ENCODE assay signal across 8 cellular contexts in genomic region chr4:85474818-85475630, GRCh38. TPM values are rescaled to one million over a fixed set of nuclear protein-coding genes. Genes with fewer than 3 reads are reported as not detected.
DNase-seq lines count a peak whose midpoint lies in the region; ATAC-seq and TF ChIP-seq lines count a peak whose summit lies in the region.

Gene ARHGAP24 (plus strand): TSS chr4:85475150.

- CTCF ChIA-PET in activated B cell treated with CpG ODN at 0.5 μM for 24 hours (lab: Charles Lee), result interaction anchor here (0.9 to 2.2 kb wide), 9 partner anchors 15 to 273 kb away, joined by 3 to 22 read pairs (median 4); no protein-coding TSS in a partner anchor

- H3K4me1 Mint-ChIP-seq in activated B cell treated with CpG ODN at 0.5 μM for 24 hours, result peaks cover 52% of the 10 kb centered on the region
- H3K4me1 Mint-ChIP-seq in natural killer cell treated with Interleukin-12 subunit alpha and Interleukin-12 subunit beta and Interleukin-15 and Interleukin-18, amount 100 ng/mL, for 72 hours (ENCODE audit: low read depth in 2 of 2), result no peaks in the 10 kb centered on the region

- no peaks in the 10 kb centered on the region for H3K27me3 Mint-ChIP-seq in activated B cell treated with CpG ODN at 0.5 μM for 24 hours
- H3K27me3 Mint-ChIP-seq in natural killer cell treated with Interleukin-12 subunit alpha and Interleukin-12 subunit beta and Interleukin-15 and Interleukin-18, amount 100 ng/mL, for 72 hours, result peaks cover 0 to 3% of the 10 kb centered on the region in 2 donors

- ATAC-seq in GM18909 (IDR thresholded peaks at IDR 0.05; ENCODE audit: poor library complexity, unreplicated experiment) (peak; percentile 94), HG03066 (IDR thresholded peaks at IDR 0.05; ENCODE audit: low read depth, unreplicated experiment) (peak; percentile 93), activated B cell treated with CpG ODN at 0.5 μM for 24 hours (ENCODE audit: low read depth) (peak; percentile 89)
- ATAC-seq in natural killer cell treated with Interleukin-12 subunit alpha and Interleukin-12 subunit beta and Interleukin-15 and Interleukin-18, amount 100 ng/mL, for 72 hours, result peak; percentile 64 to 90

- H3K4me3 ChIP-seq in BE2C (ENCODE audit: low read depth, low read length) (peak within 1 kb of the TSS; percentile 73), foreskin fibroblast (ENCODE audit: low read depth in 1 of 2, low read length in 2 of 2) (peak within 1 kb of the TSS; percentile 75 to 90)

- intact Hi-C loops in activated B cell treated with CpG ODN at 0.5 μM for 24 hours (cut with micrococcal nuclease), result loop anchor here (1.0 to 5.0 kb wide), 13 partner anchors 16 to 328 kb away; no protein-coding TSS in a partner anchor

- no peaks in the 10 kb centered on the region for H3K36me3 ChIP-seq in BE2C

- in situ Hi-C loops in ACHN (cut with HindIII; ENCODE audit: low pct_ligation_motif_present, low pct_unique_long_range_greater_than_20kb, low sequenced_read_pairs), result no loop called here

- peak within 1 kb of the TSS; percentile 99 for H3K27ac Mint-ChIP-seq in activated B cell treated with CpG ODN at 0.5 μM for 24 hours
- H3K27ac Mint-ChIP-seq in natural killer cell treated with Interleukin-12 subunit alpha and Interleukin-12 subunit beta and Interleukin-15 and Interleukin-18, amount 100 ng/mL, for 72 hours, result no peak within 1 kb of the TSS

- H3K9me3 Mint-ChIP-seq in activated B cell treated with CpG ODN at 0.5 μM for 24 hours, result no peaks in the 10 kb centered on the region
- peaks cover 8% of the 10 kb centered on the region for H3K9me3 Mint-ChIP-seq in natural killer cell treated with Interleukin-12 subunit alpha and Interleukin-12 subunit beta and Interleukin-15 and Interleukin-18, amount 100 ng/mL, for 72 hours

- H3K4me1 ChIP-seq in BE2C, result no peaks in the 10 kb centered on the region

- H3K9me3 ChIP-seq in BE2C, result no peaks in the 10 kb centered on the region

- DNase-seq in BE2C, result peak; percentile 84
- peak; percentile 85 for DNase-seq in NCI-H2171 (lab: John Stamatoyannopoulos, UW)
- DNase-seq in activated B cell treated with CpG ODN at 0.5 μM for 24 hours, result peak; percentile 79
- DNase-seq in foreskin fibroblast, result peak; percentile 99
- peak; percentile 61 for DNase-seq in natural killer cell treated with Interleukin-12 subunit alpha and Interleukin-12 subunit beta and Interleukin-15 and Interleukin-18, amount 100 ng/mL, for 72 hours (ENCODE audit: low spot score)
- no peak for DNase-seq in ACHN

- H3K27me3 ChIP-seq in BE2C, result no peaks in the 10 kb centered on the region

- peaks cover 24% of the 10 kb centered on the region for H3K36me3 Mint-ChIP-seq in activated B cell treated with CpG ODN at 0.5 μM for 24 hours (ENCODE audit: low read depth)
- peaks cover 4% of the 10 kb centered on the region for H3K36me3 Mint-ChIP-seq in natural killer cell treated with Interleukin-12 subunit alpha and Interleukin-12 subunit beta and Interleukin-15 and Interleukin-18, amount 100 ng/mL, for 72 hours

- POLR2A ChIA-PET in activated B cell treated with CpG ODN at 0.5 μM for 24 hours (lab: Charles Lee), result interaction anchor here (0.5 to 3.7 kb wide), 28 partner anchors 10 to 273 kb away, joined by 3 to 27 read pairs (median 4); no protein-coding TSS in a partner anchor

- TF ChIP-seq CTCF in BE2C (IDR thresholded peaks at IDR 0.05; ENCODE audit: low read depth, low read length) (no peak), activated B cell treated with CpG ODN at 0.5 μM for 24 hours (IDR thresholded peaks at IDR 0.05) (no peak), foreskin fibroblast (IDR thresholded peaks at IDR 0.05; ENCODE audit: low read depth, low read length) (no peak)

- H3K4me3 Mint-ChIP-seq in activated B cell treated with CpG ODN at 0.5 μM for 24 hours, result peak within 1 kb of the TSS; percentile 99
- no peak within 1 kb of the TSS for H3K4me3 Mint-ChIP-seq in natural killer cell treated with Interleukin-12 subunit alpha and Interleukin-12 subunit beta and Interleukin-15 and Interleukin-18, amount 100 ng/mL, for 72 hours

RNA-seq across cellular contexts. Expression of gene ARHGAP24, which starts in this region (rescaled TPM):
- 0.79 TPM for polyA plus RNA-seq in BE2C (2012; ENCODE audit: insufficient read depth, insufficient read length, low read depth)
- 155 and 231 TPM in 2 replicates for total RNA-seq in activated B cell treated with CpG ODN at 0.5 μM for 24 hours
- 1 to 10 TPM in 1 of 2 donors, not detected in 1; 1.0 TPM for total RNA-seq in natural killer cell treated with Interleukin-12 subunit alpha and Interleukin-12 subunit beta and Interleukin-15 and Interleukin-18, amount 100 ng/mL, for 72 hours

Comparison
In these comparisons a context has a peak if more than half of its experiments do, and no peak if none do; other contexts are left out.
1. RNA of gene ARHGAP24 (total RNA-seq): 155 to 231 TPM in activated B cell treated with CpG ODN at 0.5 μM for 24 hours; 1.0 TPM in natural killer cell treated with Interleukin-12 subunit alpha and Interleukin-12 subunit beta and Interleukin-15 and Interleukin-18, amount 100 ng/mL, for 72 hours; every median in the first group is over 10 times any median in the second.
2. Peak in every context shown above with its lines, with median percentiles within 50 percentile points of each other: ATAC-seq.